Comparison of ENCODE assay signal across 25 cellular contexts in genomic region chr21:28144089-28144488, GRCh38.
DNase-seq lines count a peak whose midpoint lies in the region; ATAC-seq, FAIRE-seq and TF ChIP-seq lines count a peak whose summit lies in the region.
"Had no signal": no experiment of that assay in that cellular context is flagged by ENCODE, and none has a peak within 500 bp of the region (broad histone marks: within the 10 kb centered on the region; RNA-seq: fewer than 3 reads in every experiment).

No MANE protein-coding gene starts in this region.

- POLR2A ChIA-PET in HepG2 (lab: Yijun Ruan, JAX) = no interaction called here
- POLR2A ChIA-PET in K562 (lab: Yijun Ruan, JAX) = no interaction called here

- TF ChIP-seq EP300 in HepG2 (IDR thresholded peaks at IDR 0.05; ENCODE audit: low read depth in 2 of 2, low read length in 2 of 2) (no peak), HepG2 (CRISPR knock-in tag; IDR thresholded peaks at IDR 0.05; ENCODE audit: borderline replicate concordance) (no peak), K562 (IDR thresholded peaks at IDR 0.05; ENCODE audit: low read length) (no peak)

- BruUV-seq in HepG2 (replicated peaks; lab: Mats Ljungman, UMichigan) (no TSS peak), K562 (replicated peaks; lab: Mats Ljungman, UMichigan) (no TSS peak)

- TF ChIP-seq CTCF in HepG2 (CRISPR knock-in tag; IDR thresholded peaks at IDR 0.05) (no peak), right lobe of liver (IDR thresholded peaks at IDR 0.05) (no peak), K562 (IDR thresholded peaks at IDR 0.05 in 2 of 3, conservative IDR thresholded peaks at IDR 0.05 in 1 of 3; ENCODE audit: insufficient read depth in 2 of 3, low read depth in 1 of 3, low read length in 3 of 3) (no peak)

- no peak overlapping the region for H3K4me3 Mint-ChIP-seq in activated T-helper 1 cell treated with anti-CD3 and anti-CD28 coated beads, Interleukin-12 subunit alpha, Interleukin-12 subunit beta, Interleukin-2, Interleukin-4 antibody, amounts not matched to agents 30 ng/mL and 10 ng/mL and 1 ng/mL, durations not matched to agents 14 hours and 24 hours and 36 hours
- H3K4me3 Mint-ChIP-seq: CD14-positive monocyte; CD4-positive, alpha-beta memory T cell; CD4-positive, CD25-positive, alpha-beta regulatory T cell; CD8-positive, alpha-beta memory T cell had no signal

- no peaks in the 10 kb centered on the region for H3K27me3 Mint-ChIP-seq in activated T-helper 1 cell treated with anti-CD3 and anti-CD28 coated beads, Interleukin-12 subunit alpha, Interleukin-12 subunit beta, Interleukin-2, Interleukin-4 antibody, amounts not matched to agents 30 ng/mL and 10 ng/mL and 1 ng/mL, durations not matched to agents 14 hours and 24 hours and 36 hours (ENCODE audit: insufficient read depth)
- H3K27me3 Mint-ChIP-seq: CD4-positive, alpha-beta memory T cell; CD4-positive, CD25-positive, alpha-beta regulatory T cell; CD8-positive, alpha-beta memory T cell had no signal

- H3K4me3 ChIP-seq in HepG2 (replicated peaks in 1 of 3; ENCODE audit: insufficient read depth in 1 of 3, low read depth in 2 of 3, low read length in 3 of 3) (no peak overlapping the region), right lobe of liver (no peak overlapping the region), K562 (no peak overlapping the region)
- H3K4me3 ChIP-seq: BLaER1, GM12878 had no signal

- H3K9me3 ChIP-seq in HepG2 (ENCODE audit: low read length) (peaks cover 66% of the 10 kb centered on the region), right lobe of liver (no peaks in the 10 kb centered on the region), K562 (replicated peaks; ENCODE audit: control insufficient read depth, insufficient read depth, low read depth, low read length) (no peaks in the 10 kb centered on the region)
- H3K9me3 ChIP-seq: BE2C, BLaER1 had no signal

- no peaks in the 10 kb centered on the region for H3K9me1 ChIP-seq in K562 (ENCODE audit: control insufficient read depth, insufficient read depth, low read length)

- H3K36me3 Mint-ChIP-seq in activated T-helper 1 cell treated with anti-CD3 and anti-CD28 coated beads, Interleukin-12 subunit alpha, Interleukin-12 subunit beta, Interleukin-2, Interleukin-4 antibody, amounts not matched to agents 30 ng/mL and 10 ng/mL and 1 ng/mL, durations not matched to agents 14 hours and 24 hours and 36 hours (ENCODE audit: low read depth) = no peaks in the 10 kb centered on the region
- H3K36me3 Mint-ChIP-seq: CD14-positive monocyte; CD4-positive, alpha-beta memory T cell; CD4-positive, CD25-positive, alpha-beta regulatory T cell; CD8-positive, alpha-beta memory T cell had no signal

- H3K4me1 ChIP-seq in HepG2 (ENCODE audit: insufficient read depth, low read length) = no peaks in the 10 kb centered on the region
- no peaks in the 10 kb centered on the region for H3K4me1 ChIP-seq in right lobe of liver
- no peaks in the 10 kb centered on the region for H3K4me1 ChIP-seq in K562 (replicated peaks in 1 of 2; ENCODE audit: control insufficient read depth in 2 of 2, insufficient read depth in 2 of 2, low read length in 2 of 2)
- H3K4me1 ChIP-seq: BLaER1 had no signal

- FAIRE-seq in HepG2 (lab: Jason Lieb, UNC) = no peak
- FAIRE-seq in K562 (lab: Jason Lieb, UNC) = no peak
- FAIRE-seq: GM12878, GM12892, GM18507 had no signal

- no peak overlapping the region for H3K27ac Mint-ChIP-seq in activated T-helper 1 cell treated with anti-CD3 and anti-CD28 coated beads, Interleukin-12 subunit alpha, Interleukin-12 subunit beta, Interleukin-2, Interleukin-4 antibody, amounts not matched to agents 30 ng/mL and 10 ng/mL and 1 ng/mL, durations not matched to agents 14 hours and 24 hours and 36 hours
- H3K27ac Mint-ChIP-seq: CD14-positive monocyte; CD4-positive, alpha-beta memory T cell; CD4-positive, CD25-positive, alpha-beta regulatory T cell; CD8-positive, alpha-beta memory T cell had no signal

- no peak for ATAC-seq in HepG2
- no peak for ATAC-seq in right lobe of liver
- no peak for ATAC-seq in K562
- ATAC-seq: GM12878 had no signal

- H3K79me2 ChIP-seq in HepG2 (ENCODE audit: insufficient read depth, low read length) = no peaks in the 10 kb centered on the region
- no peaks in the 10 kb centered on the region for H3K79me2 ChIP-seq in K562 (ENCODE audit: control insufficient read depth, insufficient read depth, low read length)

- H3K36me3 ChIP-seq in HepG2 (replicated peaks in 1 of 2; ENCODE audit: control insufficient read depth in 1 of 2, insufficient read depth in 2 of 2, low read length in 2 of 2) = no peaks in the 10 kb centered on the region
- no peaks in the 10 kb centered on the region for H3K36me3 ChIP-seq in right lobe of liver
- H3K36me3 ChIP-seq in K562 (ENCODE audit: control insufficient read depth, insufficient read depth, low read length) = no peaks in the 10 kb centered on the region
- H3K36me3 ChIP-seq: BE2C, BLaER1 had no signal

- TF ChIP-seq POLR2A in HepG2 (IDR thresholded peaks at IDR 0.05; ENCODE audit: insufficient read depth in 1 of 2, low read depth in 2 of 2, low read length in 2 of 2) = no peak
- TF ChIP-seq POLR2A in right lobe of liver (IDR thresholded peaks at IDR 0.05) = no peak
- no peak for TF ChIP-seq POLR2A in K562 (conservative IDR thresholded peaks at IDR 0.05)

- in situ Hi-C loops in HepG2 (cut with HindIII; ENCODE audit: extremely low pct_ligation_motif_present, low pct_unique_long_range_greater_than_20kb) = no loop called here
- in situ Hi-C loops in K562 (cut with MboI) = no loop called here

- no peak for DNase-seq in HepG2 (ENCODE audit: low spot score)
- no peak for DNase-seq in right lobe of liver
- DNase-seq in K562 (ENCODE audit: extremely low read depth in 1 of 4, low spot score in 3 of 4) = no peak
- no peak for DNase-seq in NK-92 treated with Interleukin-12 subunit alpha and Interleukin-12 subunit beta, amount 100 ng/mL, for 24 hours (lab: John Stamatoyannopoulos, UW)
- DNase-seq in activated T-helper 1 cell treated with anti-CD3 and anti-CD28 coated beads, Interleukin-12 subunit alpha, Interleukin-12 subunit beta, Interleukin-2, Interleukin-4 antibody, amounts not matched to agents 30 ng/mL and 10 ng/mL and 1 ng/mL, durations not matched to agents 14 hours and 24 hours and 36 hours (ENCODE audit: low spot score) = no peak
- DNase-seq: ACHN; BE2C; C1 segment of cervical spinal cord; CD4-positive, alpha-beta memory T cell; CD4-positive, CD25-positive, alpha-beta regulatory T cell; CD8-positive, alpha-beta memory T cell; COR-L47; DMS 273 treated with DMSO at 0.1 percent for 48 hours; DMS153; DMS53; DMS79; DND-41; EL; GDM1 had no signal

- H4K20me1 ChIP-seq in HepG2 (ENCODE audit: insufficient read depth, low read length) (no peaks in the 10 kb centered on the region), K562 (replicated peaks; ENCODE audit: control insufficient read depth, insufficient read depth, low read length) (no peaks in the 10 kb centered on the region)
- H4K20me1 ChIP-seq: BLaER1 had no signal

- H3K4me2 ChIP-seq in HepG2 (ENCODE audit: low read depth, low read length) (no peak overlapping the region), K562 (ENCODE audit: insufficient read depth, low read length) (no peak overlapping the region)
- H3K4me2 ChIP-seq: BLaER1 had no signal

- H3K9ac ChIP-seq in HepG2 (ENCODE audit: insufficient read depth, low read depth, low read length) (no peak overlapping the region), K562 (ENCODE audit: insufficient read depth in 1 of 2, low read depth in 2 of 2, low read length in 2 of 2) (no peak overlapping the region)
- H3K9ac ChIP-seq: BLaER1 had no signal

- H3K27ac ChIP-seq in HepG2 (ENCODE audit: extremely low read length, insufficient read depth, low read length) (no peak overlapping the region), right lobe of liver (no peak overlapping the region), K562 (ENCODE audit: extremely low read depth, low read depth, low read length) (no peak overlapping the region)
- H3K27ac ChIP-seq: 22Rv1, BLaER1 had no signal

- CTCF ChIA-PET in HepG2 (lab: Yijun Ruan, JAX; ENCODE audit: low intra/inter-chr PET ratio, low total read pairs) (no interaction called here), K562 (lab: Yijun Ruan, JAX; ENCODE audit: low intra/inter-chr PET ratio) (no interaction called here)

- no peak overlapping the region for H2AFZ ChIP-seq in HepG2 (ENCODE audit: low read length)
- H2AFZ ChIP-seq in K562 (ENCODE audit: low read depth, low read length) = no peak overlapping the region

- H3K27me3 ChIP-seq in HepG2 (ENCODE audit: control insufficient read depth in 1 of 2, insufficient read depth in 2 of 2, low read length in 2 of 2) (no peaks in the 10 kb centered on the region), right lobe of liver (no peaks in the 10 kb centered on the region), K562 (ENCODE audit: control insufficient read depth in 2 of 2, insufficient read depth in 2 of 2, low read length in 2 of 2) (no peaks in the 10 kb centered on the region)
- H3K27me3 ChIP-seq: BE2C, BLaER1 had no signal

- no peaks in the 10 kb centered on the region for H3K9me3 Mint-ChIP-seq in activated T-helper 1 cell treated with anti-CD3 and anti-CD28 coated beads, Interleukin-12 subunit alpha, Interleukin-12 subunit beta, Interleukin-2, Interleukin-4 antibody, amounts not matched to agents 30 ng/mL and 10 ng/mL and 1 ng/mL, durations not matched to agents 14 hours and 24 hours and 36 hours
- H3K9me3 Mint-ChIP-seq: CD4-positive, alpha-beta memory T cell had no signal

- H3K4me1 Mint-ChIP-seq in activated T-helper 1 cell treated with anti-CD3 and anti-CD28 coated beads, Interleukin-12 subunit alpha, Interleukin-12 subunit beta, Interleukin-2, Interleukin-4 antibody, amounts not matched to agents 30 ng/mL and 10 ng/mL and 1 ng/mL, durations not matched to agents 14 hours and 24 hours and 36 hours (ENCODE audit: low read depth) = no peaks in the 10 kb centered on the region
- H3K4me1 Mint-ChIP-seq: CD4-positive, alpha-beta memory T cell; CD4-positive, CD25-positive, alpha-beta regulatory T cell; CD8-positive, alpha-beta memory T cell had no signal

- intact Hi-C loops in HepG2 (cut with micrococcal nuclease; ENCODE audit: unreplicated experiment) (no loop called here), right lobe of liver (cut with DNase I) (no loop called here), K562 (cut with micrococcal nuclease) (no loop called here)
- intact Hi-C loops in activated T-helper 1 cell treated with anti-CD3 and anti-CD28 coated beads, Interleukin-12 subunit alpha, Interleukin-12 subunit beta, Interleukin-2, Interleukin-4 antibody, amounts not matched to agents 30 ng/mL and 10 ng/mL and 1 ng/mL, durations not matched to agents 14 hours and 24 hours and 36 hours (cut with micrococcal nuclease) = no loop called here

- no peak for TF ChIP-seq RAD21 in HepG2 (CRISPR knock-in tag; IDR thresholded peaks at IDR 0.05)
- no peak for TF ChIP-seq RAD21 in K562 (CRISPR knock-in tag; conservative IDR thresholded peaks at IDR 0.05 in 1 of 2, IDR thresholded peaks at IDR 0.05 in 1 of 2)

TF ChIP-seq in HepG2, 621 proteins besides CTCF, POLR2A, EP300 and RAD21 (continues in another document):
- no peak for TF ChIP-seq ZNF292 (CRISPR knock-in tag; IDR thresholded peaks at IDR 0.05; ENCODE audit: borderline replicate concordance, low read depth)

TF ChIP-seq in K562, 482 proteins besides CTCF, POLR2A, EP300 and RAD21 (continues in another document):
- TF ChIP-seq ZNF316 (IDR thresholded peaks at IDR 0.05) = peak; percentile 58

Comparison
In these comparisons a context has a peak if more than half of its experiments do, and no peak if none do; other contexts are left out.
1. Of the 241 proteins assayed by ChIP-seq in both HepG2 and K562: peak only in HepG2: MAFF and MAFK; only in K562: none; in both: none; in neither: 239.